ENCODE assay signal across 11 cellular contexts in the genomic region with DNA sequence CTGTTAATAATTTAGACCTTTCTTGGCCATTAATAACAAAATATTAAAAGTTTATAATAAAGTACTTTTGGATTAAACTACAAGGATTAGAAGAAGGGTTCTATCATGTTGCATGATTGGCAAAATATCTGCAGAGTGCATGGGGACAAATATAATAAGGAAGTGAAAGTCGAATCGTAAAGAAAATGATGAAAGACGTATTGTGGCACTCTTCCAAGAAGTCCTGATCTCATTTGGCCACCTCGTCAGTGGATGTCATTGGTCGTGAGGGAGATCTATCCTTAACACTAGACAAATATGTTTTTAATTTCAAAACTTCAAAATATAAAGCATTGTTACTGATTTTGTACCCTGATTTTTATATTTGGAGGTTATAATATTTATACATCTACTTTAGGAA. TPM values are rescaled to one million over a fixed set of nuclear protein-coding genes. Genes with fewer than 3 reads are reported as not detected.
DNase-seq lines count a peak whose midpoint lies in the region; ATAC-seq and TF ChIP-seq lines count a peak whose summit lies in the region.
"Had no signal": no experiment of that assay in that cellular context is flagged by ENCODE, and none has a peak within 500 bp of the region (broad histone marks: within the 10 kb centered on the region; RNA-seq: fewer than 3 reads in every experiment).

No MANE protein-coding gene starts in this region.

- ATAC-seq in Right ventricle myocardium superior (ENCODE audit: poor library complexity) (peak; percentile 72), left cardiac atrium (no peak), HG03469 (IDR thresholded peaks at IDR 0.05; ENCODE audit: unreplicated experiment) (no peak)

- H4K20me1 ChIP-seq in PC-9 (ENCODE audit: insufficient read depth), result 0 out of 2 replicates have a peak, but pooled peaks cover 3% of the 10 kb centered on the region

- CTCF ChIA-PET in PC-9 (lab: Charles Lee), result no interaction called here

- H3K4me3 ChIP-seq in endocrine pancreas (ENCODE audit: control insufficient read depth, insufficient read depth, low read length) (peak overlapping the region; percentile 26), PC-9 (no peak overlapping the region)

- BruUV-seq in PC-9 (replicated peaks; lab: Mats Ljungman, UMichigan), result no TSS peak

- DNase-seq in Right ventricle myocardium superior, result no peak
- DNase-seq in left cardiac atrium, result no peak
- DNase-seq in NCI-H2081 treated with DMSO at 0.1 percent for 48 hours (lab: John Stamatoyannopoulos, UW), result peak; percentile 44
- peak; percentile 75 for DNase-seq in superior temporal gyrus (ENCODE audit: extremely low spot score)
- no peak for DNase-seq in PC-9
- DNase-seq in epidermal melanocyte (ENCODE audit: insufficient read length, low spot score), result no peak
- DNase-seq: amniotic stem cell had no signal

- H3K36me3 ChIP-seq in endocrine pancreas (ENCODE audit: control insufficient read depth, insufficient read depth, low read length) (no peaks in the 10 kb centered on the region), PC-9 (ENCODE audit: low read depth) (no peaks in the 10 kb centered on the region)

- intact Hi-C loops in Right ventricle myocardium superior (cut with DNase I), result no loop called here
- intact Hi-C loops in left cardiac atrium (cut with DNase I), result no loop called here
- intact Hi-C loops in PC-9 (cut with micrococcal nuclease; ENCODE audit: unreplicated experiment), result no loop called here

- no peak overlapping the region for H3K9ac ChIP-seq in endocrine pancreas (ENCODE audit: control insufficient read depth, insufficient read depth, low read length)
- H3K9ac ChIP-seq: KMS-11 had no signal

- TF ChIP-seq CTCF in PC-9 (conservative IDR thresholded peaks at IDR 0.05), result no peak

- POLR2A ChIA-PET in PC-9 (lab: Charles Lee; ENCODE audit: unreplicated experiment), result interaction anchor here (0.6 kb wide), 1 partner anchor 889 kb away, joined by 10 read pairs; no protein-coding TSS in a partner anchor

- H3K9me3 ChIP-seq in endocrine pancreas (ENCODE audit: control insufficient read depth, low read length), result no peaks in the 10 kb centered on the region
- no peaks in the 10 kb centered on the region for H3K9me3 ChIP-seq in PC-9 (ENCODE audit: insufficient read depth, low read depth)

- H3K79me2 ChIP-seq in PC-9 (ENCODE audit: low read depth), result peaks cover 37% of the 10 kb centered on the region

- H3F3A ChIP-seq in PC-9 (ENCODE audit: insufficient read depth, low read depth), result no peaks in the 10 kb centered on the region; the same call in 1 of the 2 replicates

- no peak overlapping the region for H3K4me2 ChIP-seq in PC-9
- H3K4me2 ChIP-seq: KMS-11 had no signal

- no peak overlapping the region for H2AFZ ChIP-seq in PC-9

- H3K4me1 ChIP-seq in endocrine pancreas (ENCODE audit: control insufficient read depth, insufficient read depth, low read length) (peaks cover 44% of the 10 kb centered on the region), PC-9 (replicated peaks; ENCODE audit: insufficient read depth) (no peaks in the 10 kb centered on the region)

- H3K27ac ChIP-seq in PC-9, result no peak overlapping the region
- H3K27ac ChIP-seq: C4-2B, KMS-11 had no signal

- no peaks in the 10 kb centered on the region for H3K27me3 ChIP-seq in endocrine pancreas (ENCODE audit: control insufficient read depth, insufficient read depth, low read length)
- no peaks in the 10 kb centered on the region for H3K27me3 ChIP-seq in PC-9 (ENCODE audit: insufficient read depth, low read depth)

- no peaks in the 10 kb centered on the region for H3K9me2 ChIP-seq in PC-9 (ENCODE audit: insufficient read depth)

RNA-seq across cellular contexts. Expression of gene FOXN2, which starts 17.8 kb away (rescaled TPM):
- total RNA-seq in Right ventricle myocardium superior (10.0 TPM), left cardiac atrium (10 to 100 TPM; 18.0 to 27.9 TPM), PC-9 (2021) (11.6 and 13.4 TPM in 2 replicates)

Comparison
In these comparisons a context has a peak if more than half of its experiments do, and no peak if none do; other contexts are left out.
1. DNase-seq: peak in NCI-H2081 treated with DMSO at 0.1 percent for 48 hours (single experiment) and superior temporal gyrus (single experiment); none in Right ventricle myocardium superior (single experiment), left cardiac atrium (single experiment), PC-9 (0 of 2) and epidermal melanocyte (single experiment).